10 cellular contexts compared by ENCODE assay signal in genomic region chr16:31380201-31380600, GRCh38. TPM values are rescaled to one million over a fixed set of nuclear protein-coding genes. Genes with fewer than 3 reads are reported as not detected.
"Had no signal": no experiment of that assay in that cellular context is flagged by ENCODE, and none has a peak within 500 bp of the region (broad histone marks: within the 10 kb centered on the region; RNA-seq: fewer than 3 reads in every experiment).

No MANE protein-coding gene starts in this region.

- H3K9me3 Mint-ChIP-seq: HFFc6 had no signal

- H3K4me2 ChIP-seq: GM23338 had no signal

- H2AFZ ChIP-seq: GM23338 had no signal

- H3K4me3 ChIP-seq: GM23338, HAP-1, K562 had no signal

- H3K27ac Mint-ChIP-seq: GM23338, HFFc6 had no signal

- H3K27ac ChIP-seq: HL-60 had no signal

- H3K36me3 ChIP-seq: HAP-1 had no signal

- H3K4me1 ChIP-seq: HAP-1 had no signal

- ATAC-seq: GM23338, HCT116, K562 had no signal

- DNase-seq: HFFc6, IMR-90 had no signal

- H3K4me3 Mint-ChIP-seq: GM23338, HFFc6 had no signal

- H3K9me3 ChIP-seq: HAP-1 had no signal

RNA-seq across cellular contexts. Expression of gene ITGAD, which starts 12.9 kb away (rescaled TPM):
- total RNA-seq: GM23338, H4, H7, HFFc6, HT1080, IMR-90, K562 had no signal
- polyA plus RNA-seq: GM23338, IMR-90, K562 had no signal

RNA-seq across cellular contexts. Expression of gene ITGAX, which starts 25.2 kb away (rescaled TPM):
- total RNA-seq: GM23338, HFFc6 had no signal
- polyA plus RNA-seq: GM23338 had no signal

RNA-seq across cellular contexts. Expression of gene COX6A2, which starts 48.0 kb away (rescaled TPM):
- total RNA-seq: GM23338, H4, H7, HFFc6, HT1080, IMR-90, K562 had no signal
- polyA plus RNA-seq: IMR-90, K562 had no signal
